31 cellular contexts compared by ENCODE assay signal in genomic region chr5:124203308-124203707, GRCh38.
"Had no signal": no experiment of that assay in that cellular context is flagged by ENCODE, and none has a peak within 500 bp of the region (broad histone marks: within the 10 kb centered on the region; RNA-seq: fewer than 3 reads in every experiment).

No MANE protein-coding gene starts in this region.

- H3K27me3 Mint-ChIP-seq: naive B cell; progenitor cell of endocrine pancreas; stimulated activated naive CD8-positive, alpha-beta T cell treated with anti-CD3 and anti-CD28 coated beads, Interleukin-15, Interleukin-2, amounts not matched to agents 100 ng/mL and 50 ng/mL, for 24 hours had no signal

- H3K9me3 ChIP-seq: lower lobe of right lung, ovary, thoracic aorta, tibial artery, upper lobe of right lung had no signal

- H3K27ac Mint-ChIP-seq: immature natural killer cell; mesothelial cell of epicardium; naive B cell; natural killer cell; nephron progenitor cell; progenitor cell of endocrine pancreas; stimulated activated effector memory CD8-positive, alpha-beta T cell treated with anti-CD3 and anti-CD28 coated beads, Interleukin-12 subunit alpha, Interleukin-12 subunit beta, amount 100 ng/mL, for 72 hours; stimulated activated naive CD8-positive, alpha-beta T cell treated with anti-CD3 and anti-CD28 coated beads, Interleukin-15, Interleukin-2, amounts not matched to agents 100 ng/mL and 50 ng/mL, for 24 hours had no signal

- H3K4me1 Mint-ChIP-seq: immature natural killer cell; naive B cell; natural killer cell; stimulated activated effector memory CD8-positive, alpha-beta T cell treated with anti-CD3 and anti-CD28 coated beads, Interleukin-12 subunit alpha, Interleukin-12 subunit beta, amount 100 ng/mL, for 72 hours had no signal

- H3K4me2 ChIP-seq: hepatocyte had no signal

- H2AFZ ChIP-seq: hepatocyte had no signal

- H3K4me3 Mint-ChIP-seq: immature natural killer cell; mesothelial cell of epicardium; naive B cell; natural killer cell; nephron progenitor cell; stimulated activated effector memory CD8-positive, alpha-beta T cell treated with anti-CD3 and anti-CD28 coated beads, Interleukin-12 subunit alpha, Interleukin-12 subunit beta, amount 100 ng/mL, for 72 hours; stimulated activated naive CD8-positive, alpha-beta T cell treated with anti-CD3 and anti-CD28 coated beads, Interleukin-15, Interleukin-2, amounts not matched to agents 100 ng/mL and 50 ng/mL, for 24 hours had no signal

- H3K36me3 Mint-ChIP-seq: natural killer cell; stimulated activated effector memory CD8-positive, alpha-beta T cell treated with anti-CD3 and anti-CD28 coated beads, Interleukin-12 subunit alpha, Interleukin-12 subunit beta, amount 100 ng/mL, for 72 hours had no signal

- FAIRE-seq: islet of Langerhans, kidney, urothelium cell line had no signal

- H3K4me3 ChIP-seq: hepatocyte, left lung, lower lobe of right lung, ovary, right atrium auricular region, skin epidermis, suprapubic skin, thoracic aorta, tibial artery, upper lobe of right lung had no signal

- ATAC-seq: left colon; left lung; lower lobe of right lung; natural killer cell; sciatic nerve; stimulated activated effector memory CD8-positive, alpha-beta T cell treated with anti-CD3 and anti-CD28 coated beads, Interleukin-12 subunit alpha, Interleukin-12 subunit beta, amount 100 ng/mL, for 72 hours; upper lobe of right lung had no signal

- H3K36me3 ChIP-seq: left lung, lower lobe of right lung, ovary, right atrium auricular region, suprapubic skin, thoracic aorta, tibial artery, upper lobe of right lung had no signal

- H3K4me1 ChIP-seq: left lung, lower lobe of right lung, right atrium auricular region, suprapubic skin, tibial artery, upper lobe of right lung had no signal

- H3K27ac ChIP-seq: hepatocyte, left lung, lower lobe of right lung, ovary, right atrium auricular region, skin epidermis, suprapubic skin, thoracic aorta, tibial artery, upper lobe of right lung had no signal

- H3K27me3 ChIP-seq: hepatocyte, left lung, ovary, right atrium auricular region, suprapubic skin, tibial artery, upper lobe of right lung had no signal

- DNase-seq: immature natural killer cell; kidney; left colon; left lung; lower lobe of right lung; mammary epithelial cell; mesenchymal stem cell; naive B cell; natural killer cell; nephron progenitor cell; ovary; stimulated activated CD4-positive, alpha-beta T cell treated with anti-CD3 and anti-CD28 coated beads, Interleukin-12 subunit alpha, Interleukin-12 subunit beta, amount 100 ng/mL, for 4 hours; stimulated activated CD4-positive, alpha-beta T cell treated with anti-CD3 and anti-CD28 coated beads, Interleukin-15, amount 100 ng/mL, for 24 hours; stimulated activated CD4-positive, alpha-beta T cell treated with anti-CD3 and anti-CD28 coated beads, Interleukin-2, amount 100 ng/mL, for 24 hours; stimulated activated CD4-positive, alpha-beta T cell treated with anti-CD3 and anti-CD28 coated beads, Interleukin-4, amount 100 ng/mL, for 1 hour; stimulated activated naive CD4-positive, alpha-beta T cell; tibial artery; trophoblast cell; upper lobe of right lung had no signal

- H3K79me2 ChIP-seq: hepatocyte had no signal
